In genomic region chr11:79678780-79679468, GRCh38 we compare ENCODE assay signal across 3 cellular contexts.
TF ChIP-seq lines count a peak whose summit lies in the region.

No MANE protein-coding gene starts in this region.

TF ChIP-seq in SK-N-SH, 30 proteins besides CTCF, POLR2A, EP300 and RAD21 (continued from another document):
- TF ChIP-seq GATA2 (CRISPR knock-in tag; IDR thresholded peaks at IDR 0.05) (peak; percentile 84), RCOR1 (IDR thresholded peaks at IDR 0.05; ENCODE audit: low read length) (peak; percentile 17; the same call in 1 of the 2 replicates)

TF ChIP-seq in SK-N-SH treated with all-trans-retinoic acid at 6 μM for 48 hours, 23 proteins besides CTCF, POLR2A, EP300 and RAD21 (continued from another document):
- TF ChIP-seq GLIS3 (CRISPR knock-in tag; IDR thresholded peaks at IDR 0.05), result no peak
- no peak for TF ChIP-seq ZC3H10 (CRISPR knock-in tag; IDR thresholded peaks at IDR 0.05)

TF ChIP-seq in H1, 55 proteins besides CTCF, POLR2A, EP300 and RAD21 (continued from another document):
- TF ChIP-seq HDAC2 (IDR thresholded peaks at IDR 0.05; ENCODE audit: borderline replicate concordance in 1 of 2, low read depth in 2 of 2, low read length in 2 of 2) (no peak), SRF (IDR thresholded peaks at IDR 0.05; ENCODE audit: low read depth, low read length) (no peak), POU5F1 (IDR thresholded peaks at IDR 0.05; ENCODE audit: low read depth, low read length) (peak; percentile 18; the same call in 1 of the 2 replicates), NANOG (IDR thresholded peaks at IDR 0.05; ENCODE audit: insufficient read depth, low read depth, low read length, poor library complexity, severe bottlenecking) (peak; percentile 51), JUND (IDR thresholded peaks at IDR 0.05; ENCODE audit: low read length) (no peak), RNF2 (IDR thresholded peaks at IDR 0.05; ENCODE audit: borderline replicate concordance, low read depth, low read length, missing control alignments, poor library complexity, severe bottlenecking) (no peak)
- TF ChIP-seq, protein P1, sequence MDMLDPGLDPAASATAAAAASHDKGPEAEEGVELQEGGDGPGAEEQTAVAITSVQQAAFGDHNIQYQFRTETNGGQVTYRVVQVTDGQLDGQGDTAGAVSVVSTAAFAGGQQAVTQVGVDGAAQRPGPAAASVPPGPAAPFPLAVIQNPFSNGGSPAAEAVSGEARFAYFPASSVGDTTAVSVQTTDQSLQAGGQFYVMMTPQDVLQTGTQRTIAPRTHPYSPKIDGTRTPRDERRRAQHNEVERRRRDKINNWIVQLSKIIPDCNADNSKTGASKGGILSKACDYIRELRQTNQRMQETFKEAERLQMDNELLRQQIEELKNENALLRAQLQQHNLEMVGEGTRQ (IDR thresholded peaks at IDR 0.05; ENCODE audit: low read length), result no peak
